In the genomic region with DNA sequence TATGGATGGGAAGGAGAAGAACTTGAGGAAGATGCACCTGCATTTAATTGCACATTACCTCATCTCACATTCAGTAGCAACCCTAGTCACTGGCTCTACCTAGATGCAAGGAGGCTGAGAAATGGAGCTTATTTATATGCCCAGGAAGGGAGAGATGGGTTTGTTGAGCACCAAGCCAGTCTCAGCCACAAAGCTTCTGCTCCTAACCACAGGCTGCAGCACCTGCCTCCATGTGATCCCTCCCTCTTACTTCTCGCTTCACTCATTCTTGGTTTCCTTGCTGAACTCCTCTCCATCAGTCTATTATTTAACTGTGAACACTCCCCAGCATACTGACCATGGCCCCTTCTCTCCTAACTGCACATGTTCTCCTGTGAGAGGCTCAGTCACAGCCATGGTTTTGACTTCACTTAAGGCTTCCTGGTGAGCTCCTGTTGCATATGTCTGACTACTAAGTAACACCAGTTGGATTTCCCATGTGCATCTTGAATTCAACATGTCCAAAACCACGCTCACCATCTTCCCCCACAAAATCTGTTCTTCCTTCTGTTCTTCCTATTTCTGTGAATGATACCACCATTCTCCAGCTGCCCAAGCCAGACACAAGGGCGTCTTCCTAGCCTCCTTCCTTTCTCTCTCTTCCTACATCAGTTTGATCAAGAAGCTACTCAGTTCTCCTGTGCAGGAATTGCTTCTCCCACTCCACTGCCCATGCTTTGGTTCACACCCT, we compare ENCODE assay signal across 16 cellular contexts.
DNase-seq lines count a peak whose midpoint lies in the region; ATAC-seq, FAIRE-seq and TF ChIP-seq lines count a peak whose summit lies in the region.
"Had no signal": no experiment of that assay in that cellular context is flagged by ENCODE, and none has a peak within 500 bp of the region (broad histone marks: within the 10 kb centered on the region; RNA-seq: fewer than 3 reads in every experiment).

No MANE protein-coding gene starts in this region.

- H3K4me1 ChIP-seq in pancreas = no peaks in the 10 kb centered on the region

- no peaks in the 10 kb centered on the region for H3K27me3 ChIP-seq in pancreas
- H3K27me3 ChIP-seq: neutrophil, tibial artery had no signal

- 60 to 75% methylated on average over 3 of the region's 3 CpGs for WGBS in pancreas, 2 donors

- peak; percentile 47 for ATAC-seq in activated CD4-positive, alpha-beta T cell treated with anti-CD3 and anti-CD28 coated beads for 36 hours
- peak; percentile 72 for ATAC-seq in GM21390 (IDR thresholded peaks at IDR 0.05; ENCODE audit: unreplicated experiment)
- peak; percentile 72 for ATAC-seq in HG03095 (IDR thresholded peaks at IDR 0.05; ENCODE audit: unreplicated experiment)
- no peak for ATAC-seq in pancreas
- no peak for ATAC-seq in HG03432 (IDR thresholded peaks at IDR 0.05; ENCODE audit: unreplicated experiment)

- no peaks in the 10 kb centered on the region for H3K27me3 Mint-ChIP-seq in activated CD4-positive, alpha-beta T cell treated with anti-CD3 and anti-CD28 coated beads for 36 hours
- H3K27me3 Mint-ChIP-seq in immature natural killer cell (ENCODE audit: low read depth in 3 of 3) = peaks cover 3 to 5% (median 3%) of the 10 kb centered on the region in 3 donors

- no peak overlapping the region for H3K27ac Mint-ChIP-seq in activated CD4-positive, alpha-beta T cell treated with anti-CD3 and anti-CD28 coated beads for 36 hours
- peak overlapping the region in 5 of 6 donors; percentile 1 to 81 (median 8) for H3K27ac Mint-ChIP-seq in immature natural killer cell
- H3K27ac Mint-ChIP-seq: HFFc6 had no signal

- no peak overlapping the region for H3K4me3 ChIP-seq in pancreas
- H3K4me3 ChIP-seq: tibial artery had no signal

- H3K27ac ChIP-seq in pancreas = no peak overlapping the region
- H3K27ac ChIP-seq: 22Rv1, HL-60, neutrophil had no signal

- peaks cover 21% of the 10 kb centered on the region for H3K9me3 Mint-ChIP-seq in activated CD4-positive, alpha-beta T cell treated with anti-CD3 and anti-CD28 coated beads for 36 hours (ENCODE audit: low read depth)
- peaks cover 0 to 8% (median 2%) of the 10 kb centered on the region in 6 donors for H3K9me3 Mint-ChIP-seq in immature natural killer cell

- peaks cover 0 to 3% (median 0%) of the 10 kb centered on the region in 3 donors for H3K36me3 ChIP-seq in pancreas
- H3K36me3 ChIP-seq: neutrophil, tibial artery had no signal

- CTCF ChIA-PET in activated CD4-positive, alpha-beta T cell treated with anti-CD3 and anti-CD28 coated beads for 36 hours (lab: Charles Lee) = interaction anchor here (1.2 to 1.8 kb wide), 3 partner anchors 11 to 29 kb away, joined by 3 to 6 read pairs (median 3); no protein-coding TSS in a partner anchor

- peaks cover 34% of the 10 kb centered on the region for H3K36me3 Mint-ChIP-seq in activated CD4-positive, alpha-beta T cell treated with anti-CD3 and anti-CD28 coated beads for 36 hours (ENCODE audit: low read depth)
- H3K36me3 Mint-ChIP-seq in immature natural killer cell = peaks cover 13 to 44% (median 17%) of the 10 kb centered on the region in 3 donors

- peak; percentile 22 for DNase-seq in activated CD4-positive, alpha-beta T cell treated with anti-CD3 and anti-CD28 coated beads for 36 hours
- no peak for DNase-seq in activated CD4-positive, alpha-beta T cell treated with anti-CD3 and anti-CD28 coated beads, Interleukin-2, amount 50 U/mL, for 48 hours
- peak; percentile 19 to 38 (median 34) for DNase-seq in immature natural killer cell
- no peak for DNase-seq in A172 (ENCODE audit: low spot score)
- DNase-seq in pancreas = no peak
- DNase-seq: HFFc6, NCI-H446, T1000, tibial artery had no signal

- H3K4me1 Mint-ChIP-seq in activated CD4-positive, alpha-beta T cell treated with anti-CD3 and anti-CD28 coated beads for 36 hours = peaks cover 51% of the 10 kb centered on the region
- peaks cover 43 to 47% of the 10 kb centered on the region in 2 donors for H3K4me1 Mint-ChIP-seq in immature natural killer cell

- no peak for TF ChIP-seq CTCF in pancreas (IDR thresholded peaks at IDR 0.05)

- intact Hi-C loops in activated CD4-positive, alpha-beta T cell treated with anti-CD3 and anti-CD28 coated beads for 36 hours (cut with DNase I, micrococcal nuclease) = no loop called here
- intact Hi-C loops in pancreas (cut with DNase I) = no loop called here

- POLR2A ChIA-PET in activated CD4-positive, alpha-beta T cell treated with anti-CD3 and anti-CD28 coated beads for 36 hours (lab: Charles Lee) = no interaction called here

- FAIRE-seq in pancreas (lab: Jason Lieb, UNC) = no peak
- FAIRE-seq: bronchial epithelial cell had no signal

- H3K4me3 Mint-ChIP-seq in activated CD4-positive, alpha-beta T cell treated with anti-CD3 and anti-CD28 coated beads for 36 hours = no peak overlapping the region
- peak overlapping the region; percentile 12 to 71 (median 60) for H3K4me3 Mint-ChIP-seq in immature natural killer cell
- H3K4me3 Mint-ChIP-seq: HFFc6 had no signal

- H3K9me3 ChIP-seq in pancreas = no peaks in the 10 kb centered on the region
- H3K9me3 ChIP-seq: neutrophil, tibial artery had no signal

Comparison
In these comparisons a context has a peak if more than half of its experiments do, and no peak if none do; other contexts are left out.
1. DNase-seq: peak in activated CD4-positive, alpha-beta T cell treated with anti-CD3 and anti-CD28 coated beads for 36 hours (single experiment) and immature natural killer cell (3 of 3); none in activated CD4-positive, alpha-beta T cell treated with anti-CD3 and anti-CD28 coated beads, Interleukin-2, amount 50 U/mL, for 48 hours (0 of 2), A172 (single experiment) and pancreas (0 of 6).
2. ATAC-seq: peak in activated CD4-positive, alpha-beta T cell treated with anti-CD3 and anti-CD28 coated beads for 36 hours (single experiment), GM21390 (single experiment) and HG03095 (single experiment); none in pancreas (0 of 4) and HG03432 (single experiment).